Comparison of ENCODE assay signal across 8 cellular contexts in the genomic region with DNA sequence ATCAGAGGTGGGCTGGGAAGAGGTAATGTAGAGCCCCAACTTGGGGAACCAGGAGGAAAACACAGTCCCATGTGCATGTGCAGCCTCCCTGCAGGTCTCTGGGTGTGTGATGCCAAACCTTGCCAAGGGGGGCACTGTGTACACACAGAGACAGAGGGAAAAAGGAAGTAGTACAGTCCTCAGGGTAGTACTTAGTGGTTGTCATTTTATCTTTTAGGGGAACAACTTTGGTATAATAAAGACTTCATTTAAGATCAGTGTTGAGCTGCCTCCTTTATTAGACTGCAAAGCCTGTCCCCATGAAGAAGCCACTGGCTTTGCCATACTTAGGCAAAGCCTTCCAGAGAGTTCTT.
DNase-seq lines count a peak whose midpoint lies in the region; ATAC-seq and TF ChIP-seq lines count a peak whose summit lies in the region.

No MANE protein-coding gene starts in this region.

- H3K4me1 Mint-ChIP-seq in natural killer cell, result no peaks in the 10 kb centered on the region

- H3K4me3 ChIP-seq in Loucy (ENCODE audit: low read length, poor library complexity, severe bottlenecking) (no peak overlapping the region), astrocyte of the cerebellum (ENCODE audit: low read depth, low read length) (no peak overlapping the region), mucosa of descending colon (no peak overlapping the region), MG63 (no peak overlapping the region)

- no peaks in the 10 kb centered on the region for H3K9me2 ChIP-seq in Loucy (replicated peaks; ENCODE audit: low read depth, low read length)

- no peaks in the 10 kb centered on the region for H3K36me3 ChIP-seq in Loucy (ENCODE audit: insufficient read depth, low read length)
- no peaks in the 10 kb centered on the region for H3K36me3 ChIP-seq in mucosa of descending colon (ENCODE audit: low read depth)
- no peaks in the 10 kb centered on the region for H3K36me3 ChIP-seq in MG63

- H3K27me3 ChIP-seq in Loucy (ENCODE audit: insufficient read depth, low read length, poor library complexity, severe bottlenecking) (no peaks in the 10 kb centered on the region), MG63 (no peaks in the 10 kb centered on the region)

- in situ Hi-C loops in astrocyte of the cerebellum (cut with HindIII; ENCODE audit: low sequenced_read_pairs), result no loop called here

- POLR2A ChIA-PET in GM10248 (lab: Yijun Ruan, JAX), result no interaction called here

- no peak overlapping the region for H3K27ac Mint-ChIP-seq in natural killer cell

- ATAC-seq in mucosa of descending colon, result peak; percentile 38
- no peak for ATAC-seq in GM19467 (IDR thresholded peaks at IDR 0.05; ENCODE audit: unreplicated experiment)
- ATAC-seq in natural killer cell, result no peak

- H3K27me3 Mint-ChIP-seq in natural killer cell (ENCODE audit: low read depth in 2 of 2), result peaks cover 0 to 7% of the 10 kb centered on the region in 2 donors

- H3K9ac ChIP-seq in Loucy (ENCODE audit: low read depth, low read length, poor library complexity, severe bottlenecking), result no peak overlapping the region

- H3K4me2 ChIP-seq in Loucy (ENCODE audit: low read depth, low read length, poor library complexity, severe bottlenecking), result no peak overlapping the region

- H3K79me2 ChIP-seq in Loucy (ENCODE audit: insufficient read depth, low read length), result no peaks in the 10 kb centered on the region

- intact Hi-C loops in mucosa of descending colon (cut with DNase I, micrococcal nuclease), result no loop called here
- intact Hi-C loops in natural killer cell (cut with micrococcal nuclease), result no loop called here

- CTCF ChIA-PET in GM10248 (lab: Yijun Ruan, JAX), result interaction anchor here (0.7 to 9.2 kb wide), 11 partner anchors 16 to 235 kb away, joined by 3 to 59 read pairs (median 3); no protein-coding TSS in a partner anchor

- no peak overlapping the region for H2AFZ ChIP-seq in Loucy (ENCODE audit: low read length)

- TF ChIP-seq CTCF in GM10248 (IDR thresholded peaks at IDR 0.05; ENCODE audit: control extremely low read depth, extremely low read depth, low read depth, missing control alignments), result peak; percentile 42
- TF ChIP-seq CTCF in Loucy (conservative IDR thresholded peaks at IDR 0.05; ENCODE audit: low read length), result peak; percentile 41
- TF ChIP-seq CTCF in astrocyte of the cerebellum (IDR thresholded peaks at IDR 0.05; ENCODE audit: low read depth, low read length, missing control alignments), result peak; percentile 36
- TF ChIP-seq CTCF in mucosa of descending colon (IDR thresholded peaks at IDR 0.05), result no peak
- TF ChIP-seq CTCF in natural killer cell (IDR thresholded peaks at IDR 0.05), result no peak

- DNase-seq in GM10248 (ENCODE audit: extremely low spot score) (peak; percentile 57), astrocyte of the cerebellum (ENCODE audit: low read depth) (no peak), mucosa of descending colon (no peak), natural killer cell (no peak), SHP77 (lab: John Stamatoyannopoulos, UW) (no peak), MG63 (no peak)

- no peaks in the 10 kb centered on the region for H3K36me3 Mint-ChIP-seq in natural killer cell

- no peaks in the 10 kb centered on the region for H4K20me1 ChIP-seq in Loucy (ENCODE audit: insufficient read depth, low read length, poor library complexity, severe bottlenecking)

- H3F3A ChIP-seq in Loucy (ENCODE audit: low read depth), result no peaks in the 10 kb centered on the region

- no peaks in the 10 kb centered on the region for H3K4me1 ChIP-seq in Loucy (ENCODE audit: insufficient read depth, low read length, poor library complexity, severe bottlenecking)
- no peaks in the 10 kb centered on the region for H3K4me1 ChIP-seq in mucosa of descending colon (ENCODE audit: low read depth)

- H3K9me3 Mint-ChIP-seq in natural killer cell, result no peaks in the 10 kb centered on the region

- H3K9me3 ChIP-seq in Loucy (ENCODE audit: insufficient read depth, low read depth, low read length) (no peaks in the 10 kb centered on the region), mucosa of descending colon (no peaks in the 10 kb centered on the region), MG63 (no peaks in the 10 kb centered on the region)

- H3K4me3 Mint-ChIP-seq in natural killer cell, result no peak overlapping the region

Comparison
In these comparisons a context has a peak if more than half of its experiments do, and no peak if none do; other contexts are left out.
1. CTCF ChIP-seq: peak in GM10248 (single experiment), Loucy (single experiment) and astrocyte of the cerebellum (single experiment); none in mucosa of descending colon (single experiment) and natural killer cell (single experiment).